In the genomic region with DNA sequence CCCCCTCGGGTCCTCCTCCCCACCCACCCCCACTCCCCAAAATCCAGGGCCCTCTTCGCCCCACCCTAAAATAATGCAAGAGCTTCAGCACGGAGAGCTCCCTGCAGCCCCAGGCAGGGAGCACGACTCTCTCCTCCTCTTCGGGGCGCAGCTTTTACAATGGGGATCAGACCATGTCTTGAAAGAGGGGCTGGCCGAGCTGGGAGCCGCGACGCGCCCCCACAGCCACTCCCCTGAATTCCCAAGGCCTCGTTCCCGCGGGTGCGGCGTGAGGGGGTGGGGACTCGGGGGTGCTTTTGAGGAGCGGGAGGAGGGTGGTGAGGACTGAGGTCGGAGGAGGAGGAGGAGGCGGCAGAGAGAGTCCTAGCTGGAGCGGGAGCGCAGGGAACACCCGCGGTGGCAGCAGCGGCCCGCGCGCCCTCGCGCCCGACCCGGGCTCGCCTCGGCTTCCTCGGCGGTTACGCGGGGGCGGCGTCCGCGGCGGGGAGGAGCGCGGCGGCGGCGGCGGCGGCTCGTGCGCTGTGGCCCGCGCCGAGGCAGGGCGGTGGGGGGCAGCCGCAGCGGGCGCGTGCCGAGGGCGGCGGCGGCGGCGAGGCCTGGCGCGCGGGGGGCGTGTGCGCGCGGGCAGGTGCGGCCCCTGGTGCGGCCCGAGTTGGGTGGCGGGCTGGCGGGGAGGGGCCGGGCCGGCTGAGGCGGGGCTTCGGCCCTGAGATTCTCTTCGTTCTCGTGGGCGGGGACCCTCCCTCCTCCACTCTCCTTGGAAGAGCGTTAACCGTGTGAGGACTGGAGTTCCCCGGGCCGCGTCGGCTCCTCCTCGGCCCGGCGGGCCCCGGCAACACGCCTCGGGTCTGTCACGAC, we compare ENCODE assay signal across 8 cellular contexts. TPM values are rescaled to one million over a fixed set of nuclear protein-coding genes. Genes with fewer than 3 reads are reported as not detected.
DNase-seq lines count a peak whose midpoint lies in the region; ATAC-seq lines count a peak whose summit lies in the region.

Gene ANKS1B (minus strand): TSS at position 666 of the 858 bp plus-strand sequence. CDS start 699 bp downstream, outside the sequence.

- intact Hi-C loops in Right ventricle myocardium inferior (cut with DNase I), result no loop called here
- intact Hi-C loops in cardiac septum (cut with DNase I), result no loop called here
- intact Hi-C loops in activated T-helper 1 cell treated with anti-CD3 and anti-CD28 coated beads, Interleukin-12 subunit alpha, Interleukin-12 subunit beta, Interleukin-2, Interleukin-4 antibody, amounts not matched to agents 30 ng/mL and 10 ng/mL and 1 ng/mL, durations not matched to agents 14 hours and 24 hours and 36 hours (cut with micrococcal nuclease), result no loop called here

- H3K4ac ChIP-seq in neuronal stem cell (ENCODE audit: low read length), result no peak within 1 kb of the TSS

- ATAC-seq in Right ventricle myocardium inferior (peak; percentile 86), HG02938 (IDR thresholded peaks at IDR 0.05; ENCODE audit: unreplicated experiment) (peak; percentile 41)

- no peak within 1 kb of the TSS for H2BK5ac ChIP-seq in neuronal stem cell (ENCODE audit: low read length)

- H3K18ac ChIP-seq in neuronal stem cell (ENCODE audit: low read length), result peak within 1 kb of the TSS; percentile 94

- no peak within 1 kb of the TSS for H2AK5ac ChIP-seq in neuronal stem cell (ENCODE audit: low read depth, low read length)

- WGBS in neuronal stem cell (ENCODE audit: extremely low coverage in 2 of 2, insufficient read length in 2 of 2, insufficient replicate concordance in 1 of 2), 2 donors, result no CpG with 5 or more reads among the region's 98 CpGs

- peaks cover 8% of the 10 kb centered on the region for H3K4me1 Mint-ChIP-seq in activated T-helper 1 cell treated with anti-CD3 and anti-CD28 coated beads, Interleukin-12 subunit alpha, Interleukin-12 subunit beta, Interleukin-2, Interleukin-4 antibody, amounts not matched to agents 30 ng/mL and 10 ng/mL and 1 ng/mL, durations not matched to agents 14 hours and 24 hours and 36 hours (ENCODE audit: low read depth)

- H3K23ac ChIP-seq in neuronal stem cell (ENCODE audit: low read depth, low read length, poor library complexity), result peak within 1 kb of the TSS; percentile 25

- peaks cover 2 to 7% of the 10 kb centered on the region in 2 donors for H3K4me1 ChIP-seq in neuronal stem cell (ENCODE audit: control insufficient read depth in 2 of 2, insufficient read depth in 1 of 2, low read depth in 1 of 2, low read length in 2 of 2)

- no peak within 1 kb of the TSS for H3K27ac Mint-ChIP-seq in activated T-helper 1 cell treated with anti-CD3 and anti-CD28 coated beads, Interleukin-12 subunit alpha, Interleukin-12 subunit beta, Interleukin-2, Interleukin-4 antibody, amounts not matched to agents 30 ng/mL and 10 ng/mL and 1 ng/mL, durations not matched to agents 14 hours and 24 hours and 36 hours

- DNase-seq in Right ventricle myocardium inferior (ENCODE audit: missing footprints) (peak; percentile 68), cardiac septum (ENCODE audit: low spot score) (no peak), NCI-H2196 (lab: John Stamatoyannopoulos, UW; ENCODE audit: unreplicated experiment) (peak; percentile 81), globus pallidus (ENCODE audit: low spot score) (peak; percentile 13), neuronal stem cell (ENCODE audit: low spot score) (peak; percentile 63)
- no peak for DNase-seq in activated T-helper 1 cell treated with anti-CD3 and anti-CD28 coated beads, Interleukin-12 subunit alpha, Interleukin-12 subunit beta, Interleukin-2, Interleukin-4 antibody, amounts not matched to agents 30 ng/mL and 10 ng/mL and 1 ng/mL, durations not matched to agents 14 hours and 24 hours and 36 hours (ENCODE audit: low spot score)
- DNase-seq in effector CD4-positive, alpha-beta T cell, result no peak

- peak within 1 kb of the TSS; percentile 88 for H3K4me2 ChIP-seq in neuronal stem cell (ENCODE audit: insufficient read depth, low read length, poor library complexity, severe bottlenecking)

- no peaks in the 10 kb centered on the region for H3K36me3 Mint-ChIP-seq in activated T-helper 1 cell treated with anti-CD3 and anti-CD28 coated beads, Interleukin-12 subunit alpha, Interleukin-12 subunit beta, Interleukin-2, Interleukin-4 antibody, amounts not matched to agents 30 ng/mL and 10 ng/mL and 1 ng/mL, durations not matched to agents 14 hours and 24 hours and 36 hours (ENCODE audit: low read depth)

- peaks cover 56% of the 10 kb centered on the region for H3K27me3 Mint-ChIP-seq in activated T-helper 1 cell treated with anti-CD3 and anti-CD28 coated beads, Interleukin-12 subunit alpha, Interleukin-12 subunit beta, Interleukin-2, Interleukin-4 antibody, amounts not matched to agents 30 ng/mL and 10 ng/mL and 1 ng/mL, durations not matched to agents 14 hours and 24 hours and 36 hours (ENCODE audit: insufficient read depth)

- H4K91ac ChIP-seq in neuronal stem cell (ENCODE audit: low read depth, low read length, poor library complexity), result no peak within 1 kb of the TSS

- H3K27ac ChIP-seq in neuronal stem cell (replicated peaks; ENCODE audit: low read length), result no peak within 1 kb of the TSS

- peak within 1 kb of the TSS; percentile 67 for H3K9ac ChIP-seq in neuronal stem cell (ENCODE audit: low read depth, low read length, poor library complexity)

- H3K4me3 Mint-ChIP-seq in activated T-helper 1 cell treated with anti-CD3 and anti-CD28 coated beads, Interleukin-12 subunit alpha, Interleukin-12 subunit beta, Interleukin-2, Interleukin-4 antibody, amounts not matched to agents 30 ng/mL and 10 ng/mL and 1 ng/mL, durations not matched to agents 14 hours and 24 hours and 36 hours, result peak within 1 kb of the TSS; percentile 79

- H2BK15ac ChIP-seq in neuronal stem cell (ENCODE audit: low read length), result no peak within 1 kb of the TSS

- H3K9me3 Mint-ChIP-seq in activated T-helper 1 cell treated with anti-CD3 and anti-CD28 coated beads, Interleukin-12 subunit alpha, Interleukin-12 subunit beta, Interleukin-2, Interleukin-4 antibody, amounts not matched to agents 30 ng/mL and 10 ng/mL and 1 ng/mL, durations not matched to agents 14 hours and 24 hours and 36 hours, result no peaks in the 10 kb centered on the region

- H2AFZ ChIP-seq in neuronal stem cell (ENCODE audit: low read length), result peak within 1 kb of the TSS; percentile 99

- no peaks in the 10 kb centered on the region for H3K79me1 ChIP-seq in neuronal stem cell (ENCODE audit: low read depth, low read length)

- H2BK12ac ChIP-seq in neuronal stem cell (ENCODE audit: low read length), result no peak within 1 kb of the TSS

- H3K9me3 ChIP-seq in neuronal stem cell (replicated peaks in 1 of 2; ENCODE audit: control insufficient read depth in 2 of 2, insufficient read depth in 1 of 2, low read depth in 1 of 2, low read length in 2 of 2), result no peaks in the 10 kb centered on the region

- peak within 1 kb of the TSS; percentile 56 to 86 for H3K4me3 ChIP-seq in neuronal stem cell (ENCODE audit: low read length in 2 of 2)

- no peak within 1 kb of the TSS for H4K8ac ChIP-seq in neuronal stem cell (ENCODE audit: low read depth, low read length)

- no peak within 1 kb of the TSS for H2BK120ac ChIP-seq in neuronal stem cell (ENCODE audit: low read depth, low read length)

- H3K27me3 ChIP-seq in neuronal stem cell (ENCODE audit: control insufficient read depth in 3 of 3, insufficient read depth in 3 of 3, low read depth in 1 of 3, low read length in 3 of 3), result peaks cover 0 to 57% (median 6%) of the 10 kb centered on the region in 3 experiments

- peak within 1 kb of the TSS; percentile 77 for H3K14ac ChIP-seq in neuronal stem cell (ENCODE audit: low read length)

- H3K36me3 ChIP-seq in neuronal stem cell (replicated peaks in 1 of 2; ENCODE audit: control insufficient read depth in 2 of 2, insufficient read depth in 2 of 2, low read length in 2 of 2), result no peaks in the 10 kb centered on the region

RNA-seq across cellular contexts. Expression of gene ANKS1B, which starts in this region (rescaled TPM):
- 2.3 TPM for total RNA-seq in Right ventricle myocardium inferior
- 1.9 TPM for total RNA-seq in cardiac septum
- 2.8 TPM in 2 replicates for total RNA-seq in activated T-helper 1 cell treated with anti-CD3 and anti-CD28 coated beads, Interleukin-12 subunit alpha, Interleukin-12 subunit beta, Interleukin-2, Interleukin-4 antibody, amounts not matched to agents 30 ng/mL and 10 ng/mL and 1 ng/mL, durations not matched to agents 14 hours and 24 hours and 36 hours
- 5.3 TPM for polyA plus RNA-seq in neuronal stem cell (2013, experiment 1 of 2)
- polyA plus RNA-seq in neuronal stem cell (2013, experiment 2 of 2), result 5.2 TPM

Comparison
In these comparisons a context has a peak if more than half of its experiments do, and no peak if none do; other contexts are left out.
1. DNase-seq: peak in Right ventricle myocardium inferior (single experiment), NCI-H2196 (single experiment), globus pallidus (single experiment) and neuronal stem cell (single experiment); none in cardiac septum (single experiment), activated T-helper 1 cell treated with anti-CD3 and anti-CD28 coated beads, Interleukin-12 subunit alpha, Interleukin-12 subunit beta, Interleukin-2, Interleukin-4 antibody, amounts not matched to agents 30 ng/mL and 10 ng/mL and 1 ng/mL, durations not matched to agents 14 hours and 24 hours and 36 hours (single experiment) and effector CD4-positive, alpha-beta T cell (single experiment).